In the genomic region with DNA sequence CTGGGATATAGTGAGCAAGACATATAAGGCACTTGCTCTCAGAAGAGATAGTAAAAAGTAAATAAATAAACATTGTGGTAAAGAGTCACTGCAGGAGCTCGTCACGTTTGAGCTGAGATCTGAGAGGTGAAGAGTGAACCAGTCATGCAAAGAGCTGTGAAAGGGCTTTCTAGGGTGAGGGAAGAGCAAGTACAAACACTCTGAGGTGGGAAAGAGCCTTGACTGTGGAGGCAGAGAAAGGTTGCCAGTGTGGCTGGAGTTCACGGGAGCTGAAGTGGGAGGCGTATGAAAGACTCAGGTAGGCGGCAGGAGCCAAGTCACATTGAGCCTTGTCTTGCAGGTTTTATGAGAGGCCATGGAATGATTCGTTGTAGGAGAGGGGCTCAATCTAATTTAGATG, we compare ENCODE assay signal across 9 cellular contexts.
A peak's percentile ranks its signal among the peaks of the same experiment; 100 is the strongest.
DNase-seq lines count a peak whose midpoint lies in the region; ATAC-seq and TF ChIP-seq lines count a peak whose summit lies in the region.
"Had no signal": no experiment of that assay in that cellular context is flagged by ENCODE, and none has a peak within 500 bp of the region (broad histone marks: within the 10 kb centered on the region; RNA-seq: fewer than 3 reads in every experiment).

No MANE protein-coding gene starts in this region.

- H3K4me3 Mint-ChIP-seq in endothelial cell (ENCODE audit: unreplicated experiment) (no peak overlapping the region), HFFc6 (no peak overlapping the region)
- H3K4me3 Mint-ChIP-seq: activated naive CD8-positive, alpha-beta T cell treated with anti-CD3 and anti-CD28 coated beads, Interleukin-2, amount 50 U/mL, for 24 hours had no signal

- H3K27me3 Mint-ChIP-seq in endothelial cell (ENCODE audit: unreplicated experiment) (peaks cover 2% of the 10 kb centered on the region), HFFc6 (ENCODE audit: insufficient read depth) (peaks cover 7% of the 10 kb centered on the region)
- H3K27me3 Mint-ChIP-seq: activated naive CD8-positive, alpha-beta T cell treated with anti-CD3 and anti-CD28 coated beads, Interleukin-2, amount 50 U/mL, for 24 hours had no signal

- ATAC-seq in GM18508 (IDR thresholded peaks at IDR 0.05; ENCODE audit: insufficient read depth, unreplicated experiment), result peak; percentile 40
- ATAC-seq in GM21619 (IDR thresholded peaks at IDR 0.05; ENCODE audit: unreplicated experiment), result peak; percentile 68
- ATAC-seq in HG03521 (IDR thresholded peaks at IDR 0.05; ENCODE audit: unreplicated experiment), result peak; percentile 54
- ATAC-seq: activated naive CD8-positive, alpha-beta T cell treated with anti-CD3 and anti-CD28 coated beads, Interleukin-2, amount 50 U/mL, for 24 hours had no signal

- H3K4me1 Mint-ChIP-seq in endothelial cell (ENCODE audit: unreplicated experiment), result peaks cover 10% of the 10 kb centered on the region
- no peaks in the 10 kb centered on the region; the same call in 1 of the 2 replicates for H3K4me1 Mint-ChIP-seq in HFFc6 (ENCODE audit: low read depth)
- H3K4me1 Mint-ChIP-seq: activated naive CD8-positive, alpha-beta T cell treated with anti-CD3 and anti-CD28 coated beads, Interleukin-2, amount 50 U/mL, for 24 hours had no signal

- H3K9me3 Mint-ChIP-seq in endothelial cell (ENCODE audit: unreplicated experiment), result no peaks in the 10 kb centered on the region
- H3K9me3 Mint-ChIP-seq in HFFc6, result no peaks in the 10 kb centered on the region
- H3K9me3 Mint-ChIP-seq: activated naive CD8-positive, alpha-beta T cell treated with anti-CD3 and anti-CD28 coated beads, Interleukin-2, amount 50 U/mL, for 24 hours had no signal

- TF ChIP-seq CTCF in endothelial cell (IDR thresholded peaks at IDR 0.05; ENCODE audit: unreplicated experiment) (no peak), HFFc6 (IDR thresholded peaks at IDR 0.05) (no peak)

- no peak overlapping the region for H3K27ac Mint-ChIP-seq in endothelial cell (ENCODE audit: unreplicated experiment)
- no peak overlapping the region for H3K27ac Mint-ChIP-seq in HFFc6
- H3K27ac Mint-ChIP-seq: activated naive CD8-positive, alpha-beta T cell treated with anti-CD3 and anti-CD28 coated beads, Interleukin-2, amount 50 U/mL, for 24 hours had no signal

- DNase-seq in iPS-NIHi7 (ENCODE audit: extremely low spot score) (peak; percentile 18), activated T-cell treated with anti-CD3 and anti-CD28 coated beads for 4 hours (no peak), endothelial cell (ENCODE audit: low spot score) (no peak), HFFc6 (no peak)
- no peak for DNase-seq in activated CD8-positive, alpha-beta memory T cell treated with anti-CD3 and anti-CD28 coated beads, Interleukin-2, amount 50 U/mL, for 48 hours
- DNase-seq: activated naive CD8-positive, alpha-beta T cell treated with anti-CD3 and anti-CD28 coated beads, Interleukin-2, amount 50 U/mL, for 24 hours had no signal

- H3K36me3 Mint-ChIP-seq in endothelial cell (ENCODE audit: low read depth, unreplicated experiment), result no peaks in the 10 kb centered on the region
- no peaks in the 10 kb centered on the region for H3K36me3 Mint-ChIP-seq in HFFc6 (ENCODE audit: low read depth)
